Comparison of ENCODE assay signal across 9 cellular contexts in genomic region chr6:111573118-111573883, GRCh38. TPM values are rescaled to one million over a fixed set of nuclear protein-coding genes. Genes with fewer than 3 reads are reported as not detected.
DNase-seq lines count a peak whose midpoint lies in the region; ATAC-seq and TF ChIP-seq lines count a peak whose summit lies in the region.
"Had no signal": no experiment of that assay in that cellular context is flagged by ENCODE, and none has a peak within 500 bp of the region (broad histone marks: within the 10 kb centered on the region; RNA-seq: fewer than 3 reads in every experiment).

No MANE protein-coding gene starts in this region.

- no peaks in the 10 kb centered on the region for H4K20me1 ChIP-seq in fibroblast of lung (ENCODE audit: control insufficient read depth, extremely low read depth, insufficient read depth, low read length)

- H3K27me3 ChIP-seq in fibroblast of lung (ENCODE audit: control insufficient read depth, insufficient read depth, low read length) (no peaks in the 10 kb centered on the region), rectal smooth muscle tissue (ENCODE audit: control insufficient read depth, insufficient read depth, low read length) (no peaks in the 10 kb centered on the region)

- no peak overlapping the region for H2AFZ ChIP-seq in fibroblast of lung (ENCODE audit: low read length)

- no peak overlapping the region for H3K27ac Mint-ChIP-seq in progenitor cell of endocrine pancreas

- no peaks in the 10 kb centered on the region for H3K9me3 ChIP-seq in fibroblast of lung (ENCODE audit: control insufficient read depth, insufficient read depth, low read depth, low read length)

- peaks cover 3% of the 10 kb centered on the region for H3K36me3 ChIP-seq in fibroblast of lung (ENCODE audit: control insufficient read depth, insufficient read depth, low read length)
- peaks cover 8% of the 10 kb centered on the region for H3K36me3 ChIP-seq in rectal smooth muscle tissue (ENCODE audit: control insufficient read depth, insufficient read depth, low read length)

- H3K9ac ChIP-seq in fibroblast of lung (ENCODE audit: insufficient read depth, low read length) (no peak overlapping the region), rectal smooth muscle tissue (ENCODE audit: low read length) (no peak overlapping the region)

- ATAC-seq in HG03095 (IDR thresholded peaks at IDR 0.05; ENCODE audit: unreplicated experiment) = no peak

- DNase-seq in EH (ENCODE audit: low read depth) (peak; percentile 85), SK-MEL-5 (ENCODE audit: low read depth, low spot score) (peak; percentile 64), fibroblast of lung (ENCODE audit: low read depth in 2 of 2) (peak; percentile 74 to 81), DMS114 treated with DMSO at 0.1 percent for 48 hours (lab: John Stamatoyannopoulos, UW; ENCODE audit: unreplicated experiment) (no peak), CD1c-positive myeloid dendritic cell (ENCODE audit: extremely low spot score) (no peak), progenitor cell of endocrine pancreas (ENCODE audit: low spot score, unreplicated experiment) (no peak)

- H3K36me3 Mint-ChIP-seq in progenitor cell of endocrine pancreas (ENCODE audit: insufficient read depth) = peaks cover 21% of the 10 kb centered on the region

- H3K4me1 ChIP-seq in fibroblast of lung (ENCODE audit: control insufficient read depth, extremely low read depth, insufficient read depth, low read length) (peaks cover 24% of the 10 kb centered on the region), rectal smooth muscle tissue (ENCODE audit: control insufficient read depth, insufficient read depth, low read length) (peaks cover 9% of the 10 kb centered on the region)

- H3K79me2 ChIP-seq in fibroblast of lung (ENCODE audit: control insufficient read depth, insufficient read depth, low read length) = no peaks in the 10 kb centered on the region

- H3K27me3 Mint-ChIP-seq in progenitor cell of endocrine pancreas = no peaks in the 10 kb centered on the region

- no peaks in the 10 kb centered on the region for H3K9me3 Mint-ChIP-seq in progenitor cell of endocrine pancreas (ENCODE audit: low read depth)
- H3K9me3 Mint-ChIP-seq: T-helper 2 cell treated with Interferon-gamma antibody and Interleukin-4, amounts not matched to agents 5 μg/mL and 100 μg/mL, for 36 hours had no signal

- H3K4me3 ChIP-seq in fibroblast of lung (replicated peaks in 1 of 4; ENCODE audit: control extremely low read depth in 1 of 4, insufficient read depth in 1 of 4, low read depth in 3 of 4, low read length in 4 of 4) (no peak overlapping the region), rectal smooth muscle tissue (ENCODE audit: low read length) (no peak overlapping the region)

- no peak overlapping the region for H3K4me3 Mint-ChIP-seq in progenitor cell of endocrine pancreas (ENCODE audit: low read depth)
- H3K4me3 Mint-ChIP-seq: T-helper 2 cell treated with Interferon-gamma antibody and Interleukin-4, amounts not matched to agents 5 μg/mL and 100 μg/mL, for 36 hours had no signal

- in situ Hi-C loops in SK-MEL-5 (cut with HindIII; ENCODE audit: low pct_unique_long_range_greater_than_20kb, low sequenced_read_pairs) = no loop called here

- H3K27ac ChIP-seq in fibroblast of lung (ENCODE audit: insufficient read depth, low read length) = peak overlapping the region; percentile 78
- peak overlapping the region; percentile 54 for H3K27ac ChIP-seq in rectal smooth muscle tissue (ENCODE audit: low read depth, low read length)

- H3K4me1 Mint-ChIP-seq in progenitor cell of endocrine pancreas (ENCODE audit: low read depth) = peaks cover 9% of the 10 kb centered on the region

- no peak for TF ChIP-seq CTCF in fibroblast of lung (conservative IDR thresholded peaks at IDR 0.05 in 1 of 2, IDR thresholded peaks at IDR 0.05 in 1 of 2; ENCODE audit: low read depth in 1 of 2, low read length in 2 of 2)
- TF ChIP-seq CTCF in progenitor cell of endocrine pancreas (IDR thresholded peaks at IDR 0.05; ENCODE audit: unreplicated experiment) = no peak

- peak overlapping the region; percentile 41 for H3K4me2 ChIP-seq in fibroblast of lung (ENCODE audit: extremely low read depth, insufficient read depth, low read length)

RNA-seq across cellular contexts. Expression of gene TRAF3IP2, which starts 32.4 kb away (rescaled TPM):
- 74.4 and 87.3 TPM in 2 replicates for total RNA-seq in SK-MEL-5 (2014; rRNA removed; shearing (Covaris generic))
- polyA plus RNA-seq in SK-MEL-5 (2015; cell fraction: cytosol; rRNA removed) = 65.2 and 70.9 TPM in 2 replicates
- 23.8 and 38.3 TPM in 2 replicates for polyA plus RNA-seq in SK-MEL-5 (2015; cell fraction: nucleus; rRNA removed)
- 15.2 and 37.0 TPM in 2 replicates for total RNA-seq in fibroblast of lung
- polyA plus RNA-seq in fibroblast of lung = 21.6 and 26.9 TPM in 2 replicates
- polyA plus RNA-seq in fibroblast of lung (2012) = 22.1 and 22.2 TPM in 2 replicates
- 76.9 and 77.1 TPM in 2 replicates for polyA minus RNA-seq in fibroblast of lung (ENCODE audit: low replicate concordance)
- total RNA-seq in progenitor cell of endocrine pancreas = 23.4 and 24.9 TPM in 2 replicates

Comparison
In these comparisons a context has a peak if more than half of its experiments do, and no peak if none do; other contexts are left out.
1. DNase-seq: peak in EH (single experiment), SK-MEL-5 (single experiment) and fibroblast of lung (2 of 2); none in DMS114 treated with DMSO at 0.1 percent for 48 hours (single experiment), CD1c-positive myeloid dendritic cell (single experiment) and progenitor cell of endocrine pancreas (single experiment).